18 cellular contexts compared by ENCODE assay signal in the genomic region with DNA sequence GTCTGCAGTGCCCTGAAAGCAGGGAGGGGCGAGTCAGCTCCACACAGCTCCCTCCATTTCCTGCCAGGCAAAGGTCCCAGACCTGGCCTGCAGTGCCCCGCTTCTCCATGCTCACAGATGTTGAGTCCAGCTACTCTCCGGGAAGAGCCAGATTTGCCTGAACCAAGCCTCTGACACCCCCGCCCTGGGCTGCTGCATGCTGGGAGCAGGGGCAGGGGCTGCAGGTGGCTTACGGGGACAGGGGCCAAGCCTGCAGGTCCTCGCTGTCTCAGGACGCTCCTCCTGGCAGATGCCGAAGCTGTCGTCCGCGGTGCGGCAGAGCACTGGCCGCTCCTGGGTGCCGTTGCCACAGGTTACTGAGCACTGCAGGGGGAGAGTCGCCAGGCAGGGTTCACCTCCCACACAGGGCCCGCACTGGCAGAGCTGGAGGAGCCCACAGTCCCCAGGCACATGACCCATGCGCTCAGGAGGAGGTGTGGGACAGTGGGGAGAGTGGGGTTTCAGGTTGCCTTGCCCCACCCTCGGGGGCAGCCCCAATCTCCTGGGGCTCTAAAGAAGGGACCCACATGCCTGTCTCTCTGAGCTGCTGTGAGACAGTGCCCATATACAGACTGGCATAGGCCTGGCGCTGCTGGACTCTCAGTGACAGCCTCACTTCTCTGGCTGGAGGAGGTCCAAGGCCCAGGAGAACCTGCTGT.
"Had no signal": no experiment of that assay in that cellular context is flagged by ENCODE, and none has a peak within 500 bp of the region (broad histone marks: within the 10 kb centered on the region; RNA-seq: fewer than 3 reads in every experiment).

No MANE protein-coding gene starts in this region.

- H3K4me3 ChIP-seq: coronary artery, tibial artery, uterus had no signal

- H3K4me1 Mint-ChIP-seq: activated B cell treated with CpG ODN at 0.5 μM for 24 hours; activated CD4-positive, alpha-beta memory T cell treated with anti-CD3 and anti-CD28 coated beads, Interleukin-2, amount 10 ng/mL, durations not matched to agents 7 days and 5 days; activated naive CD8-positive, alpha-beta T cell treated with anti-CD3 and anti-CD28 coated beads, Interleukin-2, amount 10 ng/mL, durations not matched to agents 7 days and 5 days; brain; naive thymus-derived CD8-positive, alpha-beta T cell had no signal

- H3K27ac ChIP-seq: coronary artery, neutrophil, tibial artery, uterus had no signal

- H3K27me3 ChIP-seq: neutrophil, tibial artery, uterus had no signal

- H3K36me3 Mint-ChIP-seq: activated naive CD8-positive, alpha-beta T cell treated with anti-CD3 and anti-CD28 coated beads, Interleukin-2, amount 10 ng/mL, durations not matched to agents 7 days and 5 days had no signal

- H3K9me3 Mint-ChIP-seq: activated B cell treated with CpG ODN at 0.5 μM for 24 hours had no signal

- H3K9me3 ChIP-seq: SK-N-SH, uterus had no signal

- ATAC-seq: left ventricle myocardium superior; naive thymus-derived CD8-positive, alpha-beta T cell had no signal

- DNase-seq: activated B cell treated with CpG ODN at 0.5 μM for 24 hours; activated CD4-positive, alpha-beta T cell treated with anti-CD3 and anti-CD28 coated beads for 4 hours; activated naive CD8-positive, alpha-beta T cell treated with anti-CD3 and anti-CD28 coated beads, Interleukin-2, amount 10 ng/mL, durations not matched to agents 7 days and 5 days; central memory CD4-positive, alpha-beta T cell; hypothalamus; left ventricle myocardium superior; mesendoderm; retina; SK-N-SH; stimulated activated naive CD4-positive, alpha-beta T cell treated with Interleukin-2 at 50 U/mL for 16 hours; substantia nigra; uterus had no signal

- H3K27ac Mint-ChIP-seq: activated B cell treated with CpG ODN at 0.5 μM for 24 hours; activated CD4-positive, alpha-beta memory T cell treated with anti-CD3 and anti-CD28 coated beads, Interleukin-2, amount 10 ng/mL, durations not matched to agents 7 days and 5 days; activated naive CD8-positive, alpha-beta T cell treated with anti-CD3 and anti-CD28 coated beads, Interleukin-2, amount 10 ng/mL, durations not matched to agents 7 days and 5 days; brain; naive thymus-derived CD8-positive, alpha-beta T cell had no signal

- H3K4me1 ChIP-seq: tibial artery, uterus had no signal

- H3K4me3 Mint-ChIP-seq: activated B cell treated with CpG ODN at 0.5 μM for 24 hours; activated CD4-positive, alpha-beta memory T cell treated with anti-CD3 and anti-CD28 coated beads, Interleukin-2, amount 10 ng/mL, durations not matched to agents 7 days and 5 days; activated naive CD8-positive, alpha-beta T cell treated with anti-CD3 and anti-CD28 coated beads, Interleukin-2, amount 10 ng/mL, durations not matched to agents 7 days and 5 days; brain; naive thymus-derived CD8-positive, alpha-beta T cell had no signal

- H3K27me3 Mint-ChIP-seq: activated B cell treated with CpG ODN at 0.5 μM for 24 hours; activated CD4-positive, alpha-beta memory T cell treated with anti-CD3 and anti-CD28 coated beads, Interleukin-2, amount 10 ng/mL, durations not matched to agents 7 days and 5 days; activated naive CD8-positive, alpha-beta T cell treated with anti-CD3 and anti-CD28 coated beads, Interleukin-2, amount 10 ng/mL, durations not matched to agents 7 days and 5 days; brain had no signal

- H3K36me3 ChIP-seq: neutrophil, uterus had no signal
